Comparison of ENCODE assay signal across 1 cellular context in genomic region chr22:45239378-45240136, GRCh38.
TF ChIP-seq lines count a peak whose summit lies in the region.

No MANE protein-coding gene starts in this region.

TF ChIP-seq in SK-N-SH treated with all-trans-retinoic acid at 6 μM for 48 hours, 23 proteins besides CTCF, POLR2A, EP300 and RAD21 (continued from another document):
- no peak for TF ChIP-seq POU6F1 (CRISPR knock-in tag; IDR thresholded peaks at IDR 0.05; ENCODE audit: borderline replicate concordance, low read depth)
- no peak for TF ChIP-seq TOX (CRISPR knock-in tag; IDR thresholded peaks at IDR 0.05; ENCODE audit: borderline replicate concordance)
- no peak for TF ChIP-seq SNAI2 (CRISPR knock-in tag; IDR thresholded peaks at IDR 0.05)
